In genomic region chr3:42544492-42545283, GRCh38 we compare ENCODE assay signal across 10 cellular contexts. TPM values are rescaled to one million over a fixed set of nuclear protein-coding genes. Genes with fewer than 3 reads are reported as not detected.
DNase-seq lines count a peak whose midpoint lies in the region; ATAC-seq and TF ChIP-seq lines count a peak whose summit lies in the region.
"Had no signal": no experiment of that assay in that cellular context is flagged by ENCODE, and none has a peak within 500 bp of the region (broad histone marks: within the 10 kb centered on the region; RNA-seq: fewer than 3 reads in every experiment).

No MANE protein-coding gene starts in this region.

- peaks cover 5% of the 10 kb centered on the region for H3K36me3 ChIP-seq in HUES48 (ENCODE audit: control insufficient read depth, insufficient read depth, low read length)

- TF ChIP-seq CTCF in WI38 (IDR thresholded peaks at IDR 0.05; ENCODE audit: low read depth, low read length), result peak; percentile 4; the same call in 1 of the 2 replicates

- intact Hi-C loops in left cardiac atrium (cut with DNase I), result loop anchor here (5.0 to 10.0 kb wide), 2 partner anchors 297 to 310 kb away; no protein-coding TSS in a partner anchor
- intact Hi-C loops in activated naive CD4-positive, alpha-beta T cell treated with anti-CD3 and anti-CD28 coated beads for 36 hours (cut with micrococcal nuclease), result no loop called here

- no peak overlapping the region for H3K27ac Mint-ChIP-seq in activated naive CD4-positive, alpha-beta T cell treated with anti-CD3 and anti-CD28 coated beads for 36 hours
- H3K27ac Mint-ChIP-seq: natural killer cell had no signal

- H3K4me3 ChIP-seq in HUES48 (ENCODE audit: low read depth, low read length) (no peak overlapping the region), WI38 (ENCODE audit: low read depth, low read length) (no peak overlapping the region)

- no peak overlapping the region for H3K9ac ChIP-seq in HUES48 (ENCODE audit: low read depth, low read length)

- H3K27ac ChIP-seq in HUES48 (ENCODE audit: low read depth, low read length) (peak overlapping the region; percentile 23), temporal lobe (ENCODE audit: low read depth, low read length) (peak overlapping the region; percentile 1)

- ATAC-seq in left cardiac atrium (peak; percentile 60 to 67), GM19463 (IDR thresholded peaks at IDR 0.05; ENCODE audit: unreplicated experiment) (no peak)
- ATAC-seq: natural killer cell had no signal

- H3K4me1 ChIP-seq in HUES48 (ENCODE audit: control insufficient read depth, insufficient read depth, low read length), result no peaks in the 10 kb centered on the region; the same call in 1 of the 2 replicates

- no peaks in the 10 kb centered on the region for H3K27me3 ChIP-seq in HUES48 (ENCODE audit: control insufficient read depth, insufficient read depth, low read length)

- peak; percentile 75 for DNase-seq in left cardiac atrium
- no peak for DNase-seq in SK-N-DZ (ENCODE audit: low spot score)
- DNase-seq in stimulated activated CD4-positive, alpha-beta T cell treated with anti-CD3 and anti-CD28 coated beads, Interleukin-2, amount 100 ng/mL, for 24 hours, result no peak
- no peak for DNase-seq in activated naive CD4-positive, alpha-beta T cell treated with anti-CD3 and anti-CD28 coated beads for 36 hours
- DNase-seq: natural killer cell, RPMI8226 had no signal

- no peaks in the 10 kb centered on the region for H3K27me3 Mint-ChIP-seq in activated naive CD4-positive, alpha-beta T cell treated with anti-CD3 and anti-CD28 coated beads for 36 hours (ENCODE audit: low read depth)

- H3K4me1 Mint-ChIP-seq in activated naive CD4-positive, alpha-beta T cell treated with anti-CD3 and anti-CD28 coated beads for 36 hours (ENCODE audit: low read depth), result no peaks in the 10 kb centered on the region
- H3K4me1 Mint-ChIP-seq: natural killer cell had no signal

- no peaks in the 10 kb centered on the region for H3K9me3 Mint-ChIP-seq in activated naive CD4-positive, alpha-beta T cell treated with anti-CD3 and anti-CD28 coated beads for 36 hours
- H3K9me3 Mint-ChIP-seq: natural killer cell had no signal

- CTCF ChIA-PET in activated naive CD4-positive, alpha-beta T cell treated with anti-CD3 and anti-CD28 coated beads for 36 hours (lab: Charles Lee), result interaction anchor here (0.8 to 19.6 kb wide), 4 partner anchors 10 to 104 kb away, joined by 3 to 201 read pairs (median 41); partner anchors contain the start of gene VIPR1

- peaks cover 4% of the 10 kb centered on the region for H3K36me3 Mint-ChIP-seq in activated naive CD4-positive, alpha-beta T cell treated with anti-CD3 and anti-CD28 coated beads for 36 hours (ENCODE audit: low read depth)
- H3K36me3 Mint-ChIP-seq: natural killer cell had no signal

- H3K9me3 ChIP-seq in HUES48 (ENCODE audit: control insufficient read depth, insufficient read depth, low read length), result no peaks in the 10 kb centered on the region

- H3K4me3 Mint-ChIP-seq in activated naive CD4-positive, alpha-beta T cell treated with anti-CD3 and anti-CD28 coated beads for 36 hours, result no peak overlapping the region
- H3K4me3 Mint-ChIP-seq: natural killer cell had no signal

RNA-seq across cellular contexts. Expression of gene SEC22C, which starts 37.1 kb away (rescaled TPM):
- total RNA-seq in left cardiac atrium, result 10 to 100 TPM; 24.4 to 29.8 TPM
- 46.2 TPM for total RNA-seq in temporal lobe
- 41.0 and 48.4 TPM in 2 replicates for polyA plus RNA-seq in SK-N-DZ (2014; cell fraction: cytosol; rRNA removed)
- polyA plus RNA-seq in SK-N-DZ (2014; cell fraction: nucleus; rRNA removed), result 26.8 and 32.7 TPM in 2 replicates
- 10 to 100 TPM; 41.2 to 45.9 TPM for total RNA-seq in activated naive CD4-positive, alpha-beta T cell treated with anti-CD3 and anti-CD28 coated beads for 36 hours

RNA-seq across cellular contexts. Expression of gene VIPR1, which starts 42.2 kb away (rescaled TPM):
- 1 to 10 TPM; 4.9 to 5.9 TPM for total RNA-seq in left cardiac atrium
- total RNA-seq in temporal lobe, result under 0.01 TPM
- polyA plus RNA-seq in SK-N-DZ (2014; cell fraction: cytosol; rRNA removed), result 0.15 TPM in 1 of 2 replicates, not detected in the other
- 0.19 and 1.4 TPM in 2 replicates for polyA plus RNA-seq in SK-N-DZ (2014; cell fraction: nucleus; rRNA removed)
- 1 to 10 TPM; 6.3 to 8.4 TPM for total RNA-seq in activated naive CD4-positive, alpha-beta T cell treated with anti-CD3 and anti-CD28 coated beads for 36 hours

RNA-seq across cellular contexts. Expression of gene SS18L2, which starts 46.0 kb away (rescaled TPM):
- total RNA-seq in left cardiac atrium (10 to 100 TPM; 13.4 to 14.1 TPM), temporal lobe (22.9 TPM)
- 38.6 and 38.8 TPM in 2 replicates for polyA plus RNA-seq in SK-N-DZ (2014; cell fraction: cytosol; rRNA removed)
- polyA plus RNA-seq in SK-N-DZ (2014; cell fraction: nucleus; rRNA removed), result 25.7 and 37.1 TPM in 2 replicates
- 10 to 100 TPM; 38.8 to 39.1 TPM for total RNA-seq in activated naive CD4-positive, alpha-beta T cell treated with anti-CD3 and anti-CD28 coated beads for 36 hours

RNA-seq across cellular contexts. Expression of gene NKTR, which starts 55.8 kb away (rescaled TPM):
- total RNA-seq in left cardiac atrium (10 to 100 TPM; 26.5 to 35.9 TPM), temporal lobe (93.7 TPM)
- 18.0 and 31.5 TPM in 2 replicates for polyA plus RNA-seq in SK-N-DZ (2014; cell fraction: cytosol; rRNA removed)
- polyA plus RNA-seq in SK-N-DZ (2014; cell fraction: nucleus; rRNA removed), result 131 and 159 TPM in 2 replicates
- 10 to 100 TPM; 62.1 to 65.9 TPM for total RNA-seq in activated naive CD4-positive, alpha-beta T cell treated with anti-CD3 and anti-CD28 coated beads for 36 hours
